ENCODE assay signal across 16 cellular contexts in the genomic region with DNA sequence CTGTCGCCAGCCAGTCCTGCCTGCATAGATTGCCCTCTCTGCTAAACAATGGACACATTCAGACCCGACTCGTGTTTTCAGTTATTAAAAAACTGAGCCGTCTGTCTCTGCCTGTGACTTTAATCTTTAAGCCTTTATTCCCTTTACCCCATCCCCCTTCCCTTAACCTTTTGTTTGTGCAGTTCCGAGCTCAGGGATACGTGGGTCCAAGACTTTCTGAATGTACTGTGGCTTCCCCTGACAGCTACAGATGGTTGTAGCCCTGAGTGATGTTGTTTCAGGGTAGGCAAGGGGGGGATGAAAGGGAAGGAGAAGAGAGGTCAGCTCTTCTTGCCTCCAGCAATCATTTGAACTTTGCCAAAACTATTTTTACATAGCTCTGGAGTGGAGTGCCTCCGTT. TPM values are rescaled to one million over a fixed set of nuclear protein-coding genes. Genes with fewer than 3 reads are reported as not detected.
DNase-seq lines count a peak whose midpoint lies in the region; ATAC-seq and TF ChIP-seq lines count a peak whose summit lies in the region.
"Had no signal": no experiment of that assay in that cellular context is flagged by ENCODE, and none has a peak within 500 bp of the region (broad histone marks: within the 10 kb centered on the region; RNA-seq: fewer than 3 reads in every experiment).

No MANE protein-coding gene starts in this region.

- ATAC-seq in activated CD4-positive, alpha-beta T cell treated with anti-CD3 and anti-CD28 coated beads for 36 hours = no peak
- ATAC-seq in T-helper 17 cell (no peak), HG02870 (IDR thresholded peaks at IDR 0.05; ENCODE audit: unreplicated experiment) (no peak), lower lobe of right lung (no peak)
- no peak for ATAC-seq in natural killer cell treated with Interleukin-12 subunit alpha and Interleukin-12 subunit beta and Interleukin-15 and Interleukin-18, amount 100 ng/mL, for 72 hours
- ATAC-seq: PC-3 had no signal

- no peak overlapping the region for H3K4me3 Mint-ChIP-seq in activated CD4-positive, alpha-beta T cell treated with anti-CD3 and anti-CD28 coated beads for 36 hours
- H3K4me3 Mint-ChIP-seq in activated CD4-positive, alpha-beta T cell treated with anti-CD3 and anti-CD28 coated beads, Interleukin-2, amount 10 ng/mL, durations not matched to agents 7 days and 5 days = no peak overlapping the region
- no peak overlapping the region for H3K4me3 Mint-ChIP-seq in T-helper 17 cell
- H3K4me3 Mint-ChIP-seq in natural killer cell treated with Interleukin-12 subunit alpha and Interleukin-12 subunit beta and Interleukin-15 and Interleukin-18, amount 100 ng/mL, for 72 hours = no peak overlapping the region

- no peak for DNase-seq in activated CD4-positive, alpha-beta T cell treated with anti-CD3 and anti-CD28 coated beads for 36 hours
- DNase-seq in activated CD4-positive, alpha-beta T cell treated with anti-CD3 and anti-CD28 coated beads, Interleukin-2, amount 10 ng/mL, durations not matched to agents 7 days and 5 days = no peak
- DNase-seq in T-helper 17 cell (no peak), retinal pigment epithelial cell (ENCODE audit: low read depth) (peak; percentile 22), lower lobe of right lung (no peak)
- no peak for DNase-seq in natural killer cell treated with Interleukin-12 subunit alpha and Interleukin-12 subunit beta and Interleukin-15 and Interleukin-18, amount 100 ng/mL, for 72 hours (ENCODE audit: low spot score)
- DNase-seq: 8988T, DMS153, NCI-H1105 treated with DMSO at 0.1 percent for 48 hours, NCI-H187, NCI-H748 treated with DMSO at 0.1 percent for 48 hours, PC-3, SJCRH30 had no signal

- POLR2A ChIA-PET in activated CD4-positive, alpha-beta T cell treated with anti-CD3 and anti-CD28 coated beads for 36 hours (lab: Charles Lee) = no interaction called here
- POLR2A ChIA-PET in activated CD4-positive, alpha-beta T cell treated with anti-CD3 and anti-CD28 coated beads, Interleukin-2, amount 10 ng/mL, durations not matched to agents 7 days and 5 days (lab: Charles Lee) = no interaction called here

- TF ChIP-seq CTCF in retinal pigment epithelial cell (conservative IDR thresholded peaks at IDR 0.05; ENCODE audit: low read depth, low read length) (no peak), lower lobe of right lung (IDR thresholded peaks at IDR 0.05) (no peak)

- H3K27ac ChIP-seq in mesodermal cell (ENCODE audit: low read depth, low read length, severe bottlenecking) = peak overlapping the region; percentile 47
- H3K27ac ChIP-seq in lower lobe of right lung = no peak overlapping the region
- H3K27ac ChIP-seq: HL-60, SJCRH30 had no signal

- H3K27me3 Mint-ChIP-seq in activated CD4-positive, alpha-beta T cell treated with anti-CD3 and anti-CD28 coated beads for 36 hours = no peaks in the 10 kb centered on the region
- no peaks in the 10 kb centered on the region for H3K27me3 Mint-ChIP-seq in activated CD4-positive, alpha-beta T cell treated with anti-CD3 and anti-CD28 coated beads, Interleukin-2, amount 10 ng/mL, durations not matched to agents 7 days and 5 days
- no peaks in the 10 kb centered on the region for H3K27me3 Mint-ChIP-seq in T-helper 17 cell
- no peaks in the 10 kb centered on the region for H3K27me3 Mint-ChIP-seq in natural killer cell treated with Interleukin-12 subunit alpha and Interleukin-12 subunit beta and Interleukin-15 and Interleukin-18, amount 100 ng/mL, for 72 hours

- H3K4me1 ChIP-seq in mesodermal cell (ENCODE audit: control insufficient read depth, insufficient read depth, low read length, poor library complexity, severe bottlenecking) (peaks cover 37% of the 10 kb centered on the region), lower lobe of right lung (no peaks in the 10 kb centered on the region)
- H3K4me1 ChIP-seq: SJCRH30 had no signal

- intact Hi-C loops in activated CD4-positive, alpha-beta T cell treated with anti-CD3 and anti-CD28 coated beads for 36 hours (cut with DNase I, micrococcal nuclease) = no loop called here
- intact Hi-C loops in lower lobe of right lung (cut with DNase I) = no loop called here

- no peaks in the 10 kb centered on the region for H3K9me3 Mint-ChIP-seq in activated CD4-positive, alpha-beta T cell treated with anti-CD3 and anti-CD28 coated beads for 36 hours (ENCODE audit: low read depth)
- no peaks in the 10 kb centered on the region for H3K9me3 Mint-ChIP-seq in activated CD4-positive, alpha-beta T cell treated with anti-CD3 and anti-CD28 coated beads, Interleukin-2, amount 10 ng/mL, durations not matched to agents 7 days and 5 days
- no peaks in the 10 kb centered on the region for H3K9me3 Mint-ChIP-seq in natural killer cell treated with Interleukin-12 subunit alpha and Interleukin-12 subunit beta and Interleukin-15 and Interleukin-18, amount 100 ng/mL, for 72 hours

- peaks cover 14% of the 10 kb centered on the region for H3K36me3 Mint-ChIP-seq in activated CD4-positive, alpha-beta T cell treated with anti-CD3 and anti-CD28 coated beads for 36 hours (ENCODE audit: low read depth)
- peaks cover 4% of the 10 kb centered on the region for H3K36me3 Mint-ChIP-seq in activated CD4-positive, alpha-beta T cell treated with anti-CD3 and anti-CD28 coated beads, Interleukin-2, amount 10 ng/mL, durations not matched to agents 7 days and 5 days (ENCODE audit: low read depth)
- peaks cover 2% of the 10 kb centered on the region for H3K36me3 Mint-ChIP-seq in T-helper 17 cell (ENCODE audit: low read depth)
- H3K36me3 Mint-ChIP-seq in natural killer cell treated with Interleukin-12 subunit alpha and Interleukin-12 subunit beta and Interleukin-15 and Interleukin-18, amount 100 ng/mL, for 72 hours = no peaks in the 10 kb centered on the region

- H3K4me1 Mint-ChIP-seq in activated CD4-positive, alpha-beta T cell treated with anti-CD3 and anti-CD28 coated beads for 36 hours = peaks cover 15% of the 10 kb centered on the region
- H3K4me1 Mint-ChIP-seq in activated CD4-positive, alpha-beta T cell treated with anti-CD3 and anti-CD28 coated beads, Interleukin-2, amount 10 ng/mL, durations not matched to agents 7 days and 5 days = peaks cover 5% of the 10 kb centered on the region
- peaks cover 2% of the 10 kb centered on the region for H3K4me1 Mint-ChIP-seq in T-helper 17 cell
- H3K4me1 Mint-ChIP-seq in natural killer cell treated with Interleukin-12 subunit alpha and Interleukin-12 subunit beta and Interleukin-15 and Interleukin-18, amount 100 ng/mL, for 72 hours (ENCODE audit: low read depth in 2 of 2) = peaks cover 5 to 6% of the 10 kb centered on the region in 2 donors

- H3K36me3 ChIP-seq in mesodermal cell (ENCODE audit: control insufficient read depth, insufficient read depth, low read length) (no peaks in the 10 kb centered on the region), lower lobe of right lung (no peaks in the 10 kb centered on the region)
- H3K36me3 ChIP-seq: SJCRH30 had no signal

- no peaks in the 10 kb centered on the region for H3K27me3 ChIP-seq in lower lobe of right lung (ENCODE audit: low read depth)
- H3K27me3 ChIP-seq: SJCRH30 had no signal

- WGBS in mesodermal cell (ENCODE audit: insufficient coverage in 2 of 2), 2 experiments = 86 to 92% methylated on average over 4 to 5 of the region's 7 CpGs

- no peak overlapping the region for H3K4me3 ChIP-seq in mesodermal cell (ENCODE audit: extremely low read depth, insufficient read depth, low read length, poor library complexity, severe bottlenecking)
- no peak overlapping the region for H3K4me3 ChIP-seq in retinal pigment epithelial cell (ENCODE audit: low read length)
- H3K4me3 ChIP-seq in lower lobe of right lung = no peak overlapping the region
- H3K4me3 ChIP-seq: SJCRH30 had no signal

- H3K9me3 ChIP-seq in T-helper 17 cell (ENCODE audit: control insufficient read depth, low read length, poor library complexity, severe bottlenecking) = no peaks in the 10 kb centered on the region
- no peaks in the 10 kb centered on the region for H3K9me3 ChIP-seq in mesodermal cell (ENCODE audit: control insufficient read depth, low read length)
- no peaks in the 10 kb centered on the region for H3K9me3 ChIP-seq in lower lobe of right lung
- H3K9me3 ChIP-seq: SJCRH30 had no signal

- H3K27ac Mint-ChIP-seq in activated CD4-positive, alpha-beta T cell treated with anti-CD3 and anti-CD28 coated beads for 36 hours = peak overlapping the region; percentile 22
- no peak overlapping the region for H3K27ac Mint-ChIP-seq in activated CD4-positive, alpha-beta T cell treated with anti-CD3 and anti-CD28 coated beads, Interleukin-2, amount 10 ng/mL, durations not matched to agents 7 days and 5 days
- peak overlapping the region; percentile 9 for H3K27ac Mint-ChIP-seq in T-helper 17 cell
- no peak overlapping the region for H3K27ac Mint-ChIP-seq in natural killer cell treated with Interleukin-12 subunit alpha and Interleukin-12 subunit beta and Interleukin-15 and Interleukin-18, amount 100 ng/mL, for 72 hours

- CTCF ChIA-PET in activated CD4-positive, alpha-beta T cell treated with anti-CD3 and anti-CD28 coated beads for 36 hours (lab: Charles Lee) = no interaction called here
- CTCF ChIA-PET in activated CD4-positive, alpha-beta T cell treated with anti-CD3 and anti-CD28 coated beads, Interleukin-2, amount 10 ng/mL, durations not matched to agents 7 days and 5 days (lab: Charles Lee) = interaction anchor here (1.2 to 1.8 kb wide), 2 partner anchors 10 to 21 kb away, joined by 3 to 4 read pairs; no protein-coding TSS in a partner anchor

RNA-seq across cellular contexts. Expression of a gene that starts 44.6 kb away (rescaled TPM):
- 10 to 100 TPM; 19.6 to 20.7 TPM for total RNA-seq in activated CD4-positive, alpha-beta T cell treated with anti-CD3 and anti-CD28 coated beads for 36 hours
- 10 to 100 TPM; 16.6 to 17.1 TPM for total RNA-seq in activated CD4-positive, alpha-beta T cell treated with anti-CD3 and anti-CD28 coated beads, Interleukin-2, amount 10 ng/mL, durations not matched to agents 7 days and 5 days
- total RNA-seq in T-helper 17 cell (10 to 100 TPM; 14.0 to 14.7 TPM), lower lobe of right lung (15.6 TPM)
- polyA plus RNA-seq in mesodermal cell (2013, experiment 1 of 2) = 12.7 TPM
- polyA plus RNA-seq in mesodermal cell (2013, experiment 2 of 2) = 13.3 TPM
- 10 to 100 TPM; 20.8 to 32.7 TPM for total RNA-seq in natural killer cell treated with Interleukin-12 subunit alpha and Interleukin-12 subunit beta and Interleukin-15 and Interleukin-18, amount 100 ng/mL, for 72 hours

Comparison
In these comparisons a context has a peak if more than half of its experiments do, and no peak if none do; other contexts are left out.
1. H3K27ac Mint-ChIP-seq: peak in activated CD4-positive, alpha-beta T cell treated with anti-CD3 and anti-CD28 coated beads for 36 hours (single experiment) and T-helper 17 cell (single experiment); none in activated CD4-positive, alpha-beta T cell treated with anti-CD3 and anti-CD28 coated beads, Interleukin-2, amount 10 ng/mL, durations not matched to agents 7 days and 5 days (single experiment) and natural killer cell treated with Interleukin-12 subunit alpha and Interleukin-12 subunit beta and Interleukin-15 and Interleukin-18, amount 100 ng/mL, for 72 hours (0 of 2).